Comparison of ENCODE assay signal across 1 cellular context in genomic region chr7:117757440-117757839, GRCh38.
A peak's percentile ranks its signal among the peaks of the same experiment; 100 is the strongest.
TF ChIP-seq lines count a peak whose summit lies in the region.

No MANE protein-coding gene starts in this region.

TF ChIP-seq in K562, 482 proteins besides CTCF, POLR2A, EP300 and RAD21 (continued from another document and continues in another):
- TF ChIP-seq ZBTB40 (IDR thresholded peaks at IDR 0.05) (no peak), ZBTB40 (CRISPR knock-in tag; IDR thresholded peaks at IDR 0.05) (no peak), ARID1B (IDR thresholded peaks at IDR 0.05) (peak; percentile 39; the same call in 1 of the 2 replicates), ZNF699 (CRISPR knock-in tag; IDR thresholded peaks at IDR 0.05; ENCODE audit: insufficient replicate concordance) (no peak), MEIS2 (IDR thresholded peaks at IDR 0.05; ENCODE audit: partially characterized antibody) (peak; percentile 74), CBX2 (IDR thresholded peaks at IDR 0.05; ENCODE audit: insufficient read depth, low read length, poor library complexity, severe bottlenecking) (no peak), ZC3H4 (CRISPR knock-in tag; IDR thresholded peaks at IDR 0.05; ENCODE audit: borderline replicate concordance) (no peak), MTA3 (IDR thresholded peaks at IDR 0.05; ENCODE audit: borderline replicate concordance) (no peak), SRSF7 (optimal IDR thresholded peaks at IDR 0.05; ENCODE audit: low read depth, low read length) (no peak), HNRNPUL1 (IDR thresholded peaks at IDR 0.05; ENCODE audit: low read length) (no peak), MTF1 (CRISPR knock-in tag; IDR thresholded peaks at IDR 0.05; ENCODE audit: borderline replicate concordance) (no peak), NEUROD1 (IDR thresholded peaks at IDR 0.05; ENCODE audit: borderline replicate concordance, low read depth, low read length, partially characterized antibody) (no peak), L3MBTL2 (IDR thresholded peaks at IDR 0.05) (no peak), ATF3 (IDR thresholded peaks at IDR 0.05) (peak; percentile 87), ATF3 (CRISPR knock-in tag; conservative IDR thresholded peaks at IDR 0.05) (no peak), ZNF449 (CRISPR knock-in tag; IDR thresholded peaks at IDR 0.05) (0 out of 2 replicates have a peak, but pooled peaks have one; percentile 24), DEAF1 (CRISPR knock-in tag; IDR thresholded peaks at IDR 0.05) (no peak), SLC30A9 (CRISPR knock-in tag; IDR thresholded peaks at IDR 0.05) (no peak), IRF1 (CRISPR knock-in tag; IDR thresholded peaks at IDR 0.05; ENCODE audit: borderline replicate concordance) (no peak), ZNF511 (CRISPR knock-in tag; IDR thresholded peaks at IDR 0.05) (no peak), RBM14 (IDR thresholded peaks at IDR 0.05; ENCODE audit: borderline replicate concordance, insufficient read depth, low read depth, low read length) (no peak), MCM5 (IDR thresholded peaks at IDR 0.05; ENCODE audit: low read depth) (no peak), BDP1 (IDR thresholded peaks at IDR 0.05; ENCODE audit: insufficient read depth, insufficient read length) (no peak), POLR2AphosphoS5 (IDR thresholded peaks at IDR 0.05; ENCODE audit: control insufficient read depth, insufficient read depth, low read depth, low read length) (no peak), ZNF766 (CRISPR knock-in tag; conservative IDR thresholded peaks at IDR 0.05) (peak; percentile 66; the same call in 1 of the 2 replicates), E2F1 (CRISPR knock-in tag; IDR thresholded peaks at IDR 0.05) (no peak), ZNF274 (IDR thresholded peaks at IDR 0.05; ENCODE audit: borderline replicate concordance, low read depth, low read length) (no peak), CHAMP1 (IDR thresholded peaks at IDR 0.05) (no peak), HNRNPK (IDR thresholded peaks at IDR 0.05; ENCODE audit: low read depth, low read length, poor library complexity, severe bottlenecking) (no peak), POLR2AphosphoS2 (IDR thresholded peaks at IDR 0.05; ENCODE audit: low read length) (no peak), SETDB1 (IDR thresholded peaks at IDR 0.05; ENCODE audit: low read length) (no peak), MITF (IDR thresholded peaks at IDR 0.05) (no peak), ZNF512 (tag; IDR thresholded peaks at IDR 0.05) (no peak), RBM22 (IDR thresholded peaks at IDR 0.05; ENCODE audit: low read depth, low read length, poor library complexity, severe bottlenecking) (no peak), ELK3 (CRISPR knock-in tag; IDR thresholded peaks at IDR 0.05) (no peak), GTF2E2 (tag; IDR thresholded peaks at IDR 0.05) (no peak)
